ENCODE assay signal across 31 cellular contexts in the genomic region with DNA sequence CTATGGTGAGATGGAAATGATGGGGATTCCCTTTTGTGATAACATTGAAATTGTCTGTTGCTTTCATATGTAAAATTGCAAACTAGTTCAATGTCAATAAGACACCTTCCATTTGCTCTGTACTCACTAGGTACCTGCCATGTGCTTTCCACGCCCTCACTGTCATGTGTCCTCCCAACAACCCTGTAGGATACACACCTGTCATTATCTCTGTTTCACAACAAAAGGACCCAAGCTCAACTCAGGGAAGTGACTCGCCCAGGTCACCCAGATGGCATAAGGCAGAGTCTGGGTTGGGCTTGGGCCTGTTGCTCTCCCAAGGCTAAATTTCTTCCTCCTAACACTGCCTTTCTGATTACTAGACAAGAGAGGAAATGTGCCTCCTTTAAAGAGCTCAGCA. TPM values are rescaled to one million over a fixed set of nuclear protein-coding genes. Genes with fewer than 3 reads are reported as not detected.
"Had no signal": no experiment of that assay in that cellular context is flagged by ENCODE, and none has a peak within 500 bp of the region (broad histone marks: within the 10 kb centered on the region; RNA-seq: fewer than 3 reads in every experiment).

No MANE protein-coding gene starts in this region.

- H3K4me3 Mint-ChIP-seq: activated B cell treated with CpG ODN at 0.5 μM for 24 hours; activated CD8-positive, alpha-beta memory T cell treated with anti-CD3 and anti-CD28 coated beads, Interleukin-2, amount 10 ng/mL, durations not matched to agents 7 days and 5 days; activated CD8-positive, alpha-beta T cell treated with anti-CD3 and anti-CD28 coated beads, Interleukin-2, amount 10 ng/mL, durations not matched to agents 7 days and 5 days; activated naive CD4-positive, alpha-beta T cell treated with anti-CD3 and anti-CD28 coated beads, Interleukin-2, amount 50 U/mL, for 24 hours; activated naive CD8-positive, alpha-beta T cell treated with anti-CD3 and anti-CD28 coated beads, Interleukin-2, amount 50 U/mL, for 24 hours; effector memory CD8-positive, alpha-beta T cell; naive thymus-derived CD4-positive, alpha-beta T cell; stimulated activated naive CD8-positive, alpha-beta T cell treated with anti-CD3 and anti-CD28 coated beads, Interleukin-15, Interleukin-2, amounts not matched to agents 100 ng/mL and 50 ng/mL, for 24 hours; T-helper 2 cell treated with Interferon-gamma antibody and Interleukin-4, amounts not matched to agents 5 μg/mL and 100 μg/mL, for 36 hours had no signal

- DNase-seq: activated B cell treated with CpG ODN at 0.5 μM for 24 hours; activated CD8-positive, alpha-beta memory T cell treated with anti-CD3 and anti-CD28 coated beads, Interleukin-2, amount 10 ng/mL, durations not matched to agents 7 days and 5 days; activated CD8-positive, alpha-beta T cell treated with anti-CD3 and anti-CD28 coated beads, Interleukin-2, amount 10 ng/mL, durations not matched to agents 7 days and 5 days; activated naive CD8-positive, alpha-beta T cell treated with anti-CD3 and anti-CD28 coated beads, Interleukin-2, amount 50 U/mL, for 24 hours; activated T-cell treated with anti-CD3 and anti-CD28 coated beads, Interleukin-2, amount 50 U/mL, for 48 hours; amygdala; cerebellar nuclear complex; dorsolateral prefrontal cortex; effector memory CD8-positive, alpha-beta T cell; foreskin melanocyte; kidney glomerular epithelial cell; left ventricle myocardium superior; naive thymus-derived CD4-positive, alpha-beta T cell; ovary; right lobe of liver; stimulated activated CD4-positive, alpha-beta T cell treated with anti-CD3 and anti-CD28 coated beads, Interleukin-12 subunit alpha, Interleukin-12 subunit beta, amount 100 ng/mL, for 4 hours; stimulated activated CD4-positive, alpha-beta T cell treated with anti-CD3 and anti-CD28 coated beads, Interleukin-4, amount 100 ng/mL, for 1 hour; substantia nigra; T-helper 1 cell; upper lobe of right lung had no signal

- H3K27me3 ChIP-seq: cardiac muscle cell, esophagus muscularis mucosa, ovary, right lobe of liver, upper lobe of right lung had no signal

- H3K36me3 ChIP-seq: cardiac muscle cell, esophagus muscularis mucosa, ovary, right lobe of liver, upper lobe of right lung had no signal

- H3K27me3 Mint-ChIP-seq: progenitor cell of endocrine pancreas had no signal

- ATAC-seq: activated CD8-positive, alpha-beta memory T cell treated with anti-CD3 and anti-CD28 coated beads, Interleukin-2, amount 10 ng/mL, durations not matched to agents 7 days and 5 days; activated CD8-positive, alpha-beta T cell treated with anti-CD3 and anti-CD28 coated beads, Interleukin-2, amount 10 ng/mL, durations not matched to agents 7 days and 5 days; activated naive CD8-positive, alpha-beta T cell treated with anti-CD3 and anti-CD28 coated beads, Interleukin-2, amount 50 U/mL, for 24 hours; effector memory CD8-positive, alpha-beta T cell; left ventricle myocardium superior; naive thymus-derived CD4-positive, alpha-beta T cell; right lobe of liver; upper lobe of right lung had no signal

- H3K36me3 Mint-ChIP-seq: activated naive CD4-positive, alpha-beta T cell treated with anti-CD3 and anti-CD28 coated beads, Interleukin-2, amount 50 U/mL, for 24 hours had no signal

- H3K9me3 Mint-ChIP-seq: activated B cell treated with CpG ODN at 0.5 μM for 24 hours; activated naive CD4-positive, alpha-beta T cell treated with anti-CD3 and anti-CD28 coated beads, Interleukin-2, amount 50 U/mL, for 24 hours; activated naive CD8-positive, alpha-beta T cell treated with anti-CD3 and anti-CD28 coated beads, Interleukin-2, amount 50 U/mL, for 24 hours; activated T-helper 2 cell treated with anti-CD3 and anti-CD28 coated beads, Interferon-gamma antibody, Interleukin-2, Interleukin-4, amounts not matched to agents 10 μg/mL and 5 μg/mL and 100 μg/mL, durations not matched to agents 14 hours and 24 hours and 36 hours; effector memory CD8-positive, alpha-beta T cell; naive thymus-derived CD4-positive, alpha-beta T cell; stimulated activated naive CD8-positive, alpha-beta T cell treated with anti-CD3 and anti-CD28 coated beads, Interleukin-15, Interleukin-2, amounts not matched to agents 100 ng/mL and 50 ng/mL, for 24 hours had no signal

- H3K4me3 ChIP-seq: cardiac muscle cell, coronary artery, dorsolateral prefrontal cortex, esophagus muscularis mucosa, ovary, right lobe of liver, upper lobe of right lung had no signal

- H3K4me1 ChIP-seq: right lobe of liver, upper lobe of right lung had no signal

- H3K27ac ChIP-seq: cardiac muscle cell, coronary artery, dorsolateral prefrontal cortex, esophagus muscularis mucosa, ovary, right lobe of liver, upper lobe of right lung had no signal

- H3K27ac Mint-ChIP-seq: activated B cell treated with CpG ODN at 0.5 μM for 24 hours; activated CD8-positive, alpha-beta memory T cell treated with anti-CD3 and anti-CD28 coated beads, Interleukin-2, amount 10 ng/mL, durations not matched to agents 7 days and 5 days; activated CD8-positive, alpha-beta T cell treated with anti-CD3 and anti-CD28 coated beads, Interleukin-2, amount 10 ng/mL, durations not matched to agents 7 days and 5 days; activated naive CD4-positive, alpha-beta T cell treated with anti-CD3 and anti-CD28 coated beads, Interleukin-2, amount 50 U/mL, for 24 hours; activated naive CD8-positive, alpha-beta T cell treated with anti-CD3 and anti-CD28 coated beads, Interleukin-2, amount 50 U/mL, for 24 hours; activated T-helper 2 cell treated with anti-CD3 and anti-CD28 coated beads, Interferon-gamma antibody, Interleukin-2, Interleukin-4, amounts not matched to agents 10 μg/mL and 5 μg/mL and 100 μg/mL, durations not matched to agents 14 hours and 24 hours and 36 hours; effector memory CD8-positive, alpha-beta T cell; progenitor cell of endocrine pancreas; stimulated activated naive CD8-positive, alpha-beta T cell treated with anti-CD3 and anti-CD28 coated beads, Interleukin-15, Interleukin-2, amounts not matched to agents 100 ng/mL and 50 ng/mL, for 24 hours; T-helper 2 cell treated with Interferon-gamma antibody and Interleukin-4, amounts not matched to agents 5 μg/mL and 100 μg/mL, for 36 hours had no signal

- H3K9me3 ChIP-seq: esophagus muscularis mucosa, ovary, right lobe of liver, upper lobe of right lung had no signal

RNA-seq across cellular contexts. Expression of a gene that starts 45.3 kb away (rescaled TPM):
- total RNA-seq: glomerular endothelial cell, lung microvascular endothelial cell had no signal
- polyA plus RNA-seq: neural cell had no signal
